8 cellular contexts compared by ENCODE assay signal in genomic region chr19:5904302-5905071, GRCh38. TPM values are rescaled to one million over a fixed set of nuclear protein-coding genes. Genes with fewer than 3 reads are reported as not detected.
DNase-seq lines count a peak whose midpoint lies in the region; ATAC-seq and TF ChIP-seq lines count a peak whose summit lies in the region.

Gene VMAC, plus strand, starts transcription at chr19:5904872. Its CDS starts 19 bp downstream, at chr19:5904891.

- H3K4me3 ChIP-seq in right atrium auricular region, result peak within 1 kb of the TSS; percentile 98
- peak within 1 kb of the TSS; percentile 73 to 97 for H3K4me3 ChIP-seq in prostate gland
- peak within 1 kb of the TSS; percentile 84 for H3K4me3 ChIP-seq in urinary bladder (ENCODE audit: low read depth, low read length)

- no peaks in the 10 kb centered on the region for H3K9me3 ChIP-seq in T-helper 17 cell (ENCODE audit: control insufficient read depth, low read length, poor library complexity, severe bottlenecking)
- H3K9me3 ChIP-seq in right atrium auricular region, result no peaks in the 10 kb centered on the region
- no peaks in the 10 kb centered on the region for H3K9me3 ChIP-seq in prostate gland

- H3K27ac Mint-ChIP-seq in T-helper 17 cell, result peak within 1 kb of the TSS; percentile 98

- ATAC-seq in GM18499 (IDR thresholded peaks at IDR 0.05; ENCODE audit: insufficient read depth, unreplicated experiment), result peak; percentile 73
- ATAC-seq in HG02938 (IDR thresholded peaks at IDR 0.05; ENCODE audit: unreplicated experiment), result peak; percentile 79
- peak; percentile 82 for ATAC-seq in T-helper 17 cell

- peak; percentile 81 for TF ChIP-seq POLR2A in prostate gland (IDR thresholded peaks at IDR 0.05)

- intact Hi-C loops in prostate gland (cut with DNase I), result no loop called here

- H3K36me3 Mint-ChIP-seq in T-helper 17 cell (ENCODE audit: low read depth), result peaks cover 2% of the 10 kb centered on the region

- TF ChIP-seq CTCF in right atrium auricular region (IDR thresholded peaks at IDR 0.05) (peak in 1 of 2 donors; percentile 11), prostate gland (IDR thresholded peaks at IDR 0.05) (peak in 2 of 4 experiments; percentile 14 to 29)

- no peaks in the 10 kb centered on the region for H3K27me3 ChIP-seq in right atrium auricular region
- H3K27me3 ChIP-seq in prostate gland (replicated peaks; ENCODE audit: insufficient read depth), result no peaks in the 10 kb centered on the region

- H3K4me1 Mint-ChIP-seq in T-helper 17 cell, result peaks cover 32% of the 10 kb centered on the region

- WGBS in prostate gland, result 0% methylated on average over 39 of the region's 64 CpGs
- WGBS in urinary bladder, result under 1% methylated on average over 64 of the region's 64 CpGs

- H3K4me1 ChIP-seq in right atrium auricular region, result peaks cover 0 to 38% of the 10 kb centered on the region in 2 donors
- H3K4me1 ChIP-seq in prostate gland (replicated peaks), result peaks cover 18% of the 10 kb centered on the region
- no peaks in the 10 kb centered on the region for H3K4me1 ChIP-seq in urinary bladder (ENCODE audit: insufficient read depth)

- peak; percentile 99 for DNase-seq in NCI-H1694 treated with DMSO at 0.1 percent for 48 hours (lab: John Stamatoyannopoulos, UW)
- peak; percentile 99 to 100 (median 100) for DNase-seq in T-helper 17 cell
- peak; percentile 93 to 100 (median 100) for DNase-seq in anterior cingulate cortex (lab: John Stamatoyannopoulos, UW)
- DNase-seq in right atrium auricular region (ENCODE audit: low spot score), result peak; percentile 100
- peak; percentile 100 for DNase-seq in prostate gland (ENCODE audit: low spot score)

- no peaks in the 10 kb centered on the region for H3K27me3 Mint-ChIP-seq in T-helper 17 cell

- H3K36me3 ChIP-seq in right atrium auricular region (peaks cover 11% of the 10 kb centered on the region), prostate gland (no peaks in the 10 kb centered on the region), urinary bladder (ENCODE audit: insufficient read depth) (no peaks in the 10 kb centered on the region)

- H3K27ac ChIP-seq in right atrium auricular region (peak within 1 kb of the TSS; percentile 96), prostate gland (peak within 1 kb of the TSS; percentile 90 to 91), urinary bladder (ENCODE audit: low read depth) (peak within 1 kb of the TSS; percentile 70)

- peak within 1 kb of the TSS; percentile 97 for H3K4me3 Mint-ChIP-seq in T-helper 17 cell

RNA-seq across cellular contexts. Expression of gene VMAC, which starts in this region (rescaled TPM):
- total RNA-seq in T-helper 17 cell (10 to 100 TPM; 24.6 TPM), right atrium auricular region (1 to 10 TPM; 2.6 to 4.1 TPM), prostate gland (10 to 100 TPM; 23.6 to 29.0 TPM), urinary bladder (10.7 TPM)
- 6.5 TPM for polyA plus RNA-seq in urinary bladder

Comparison
In these comparisons a context has a peak if more than half of its experiments do, and no peak if none do; other contexts are left out.
1. Peak in every context shown above with its lines: DNase-seq, ATAC-seq, H3K4me3 ChIP-seq and H3K27ac ChIP-seq.